ENCODE assay signal across 8 cellular contexts in the genomic region with DNA sequence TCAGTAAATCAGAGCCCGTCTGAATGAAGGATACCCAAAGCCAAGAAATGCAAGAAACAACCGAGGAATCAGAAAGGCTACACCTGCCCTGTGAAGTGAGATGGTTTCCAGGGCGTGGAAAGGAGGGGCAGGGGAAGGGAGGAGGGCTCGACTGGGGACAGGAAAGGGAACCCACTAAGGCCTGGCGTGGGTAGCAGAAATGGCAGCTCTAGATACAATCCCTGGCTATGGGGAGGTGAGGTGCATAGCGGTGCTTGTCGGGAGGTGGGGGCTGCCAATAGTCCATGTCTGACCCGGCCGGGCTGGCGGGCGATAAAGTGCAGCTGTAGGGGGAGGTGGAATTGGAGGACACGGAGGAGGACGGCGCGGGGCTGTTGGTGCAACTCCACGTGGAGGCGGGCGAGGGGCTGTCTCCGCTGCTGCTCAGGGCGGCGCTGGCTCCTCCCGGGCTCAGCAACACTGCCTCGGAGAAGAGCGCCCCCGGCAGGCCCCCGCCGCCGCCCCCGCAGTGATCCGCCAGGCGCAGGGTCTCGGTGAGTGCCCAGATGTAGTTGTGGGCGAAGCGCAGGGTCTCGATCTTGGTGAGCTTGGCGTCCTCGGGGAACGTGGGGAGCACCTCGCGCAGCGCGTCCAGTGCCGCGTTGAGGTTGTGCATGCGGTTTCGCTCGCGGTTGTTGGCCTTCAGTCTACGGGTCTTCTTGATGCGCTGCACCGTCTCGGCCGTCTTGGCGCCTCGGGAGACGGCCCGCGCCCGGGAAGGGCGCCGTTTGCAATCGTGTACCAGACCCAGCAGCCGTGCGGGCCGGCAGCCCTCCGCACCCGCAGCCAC. TPM values are rescaled to one million over a fixed set of nuclear protein-coding genes. Genes with fewer than 3 reads are reported as not detected.
A peak's percentile ranks its signal among the peaks of the same experiment; 100 is the strongest.
DNase-seq lines count a peak whose midpoint lies in the region; ATAC-seq and TF ChIP-seq lines count a peak whose summit lies in the region.

No MANE protein-coding gene starts in this region.

- H3K27ac ChIP-seq in CD4-positive, alpha-beta T cell (ENCODE audit: low read depth, low read length): no peak overlapping the region
- no peak overlapping the region for H3K27ac ChIP-seq in tibial nerve

- no peak for TF ChIP-seq EP300 in tibial nerve (IDR thresholded peaks at IDR 0.05)

- CTCF ChIA-PET in CD4-positive, alpha-beta T cell (lab: Charles Lee): interaction anchor here (0.6 to 0.9 kb wide), 2 partner anchors 9 to 14 kb away, joined by 3 read pairs; no protein-coding TSS in a partner anchor

- WGBS in tibial nerve, 2 donors: 3% methylated on average over 19 to 21 of the region's 67 CpGs

- peaks cover 3% of the 10 kb centered on the region for H3K9me3 ChIP-seq in CD4-positive, alpha-beta T cell (ENCODE audit: control insufficient read depth, low read length)
- peaks cover 0 to 2% (median under 1%) of the 10 kb centered on the region in 4 donors for H3K9me3 ChIP-seq in tibial nerve

- H3K27me3 ChIP-seq in CD4-positive, alpha-beta T cell (ENCODE audit: control insufficient read depth, insufficient read depth, low read length): peaks cover 97% of the 10 kb centered on the region
- H3K27me3 ChIP-seq in kidney epithelial cell (ENCODE audit: control insufficient read depth, insufficient read depth, low read length) (peaks cover 76% of the 10 kb centered on the region), tibial nerve (peaks cover 2 to 99% of the 10 kb centered on the region in 2 donors)

- H3K9me3 Mint-ChIP-seq in CD4-positive, alpha-beta T cell: no peaks in the 10 kb centered on the region

- no peak for TF ChIP-seq POLR2A in tibial nerve (IDR thresholded peaks at IDR 0.05)

- H3K4me3 Mint-ChIP-seq in CD4-positive, alpha-beta T cell: peak overlapping the region; percentile 71

- no peak for DNase-seq in CD4-positive, alpha-beta T cell
- DNase-seq in activated T-cell treated with anti-CD3 and anti-CD28 coated beads, Interleukin-2, amount 50 U/mL, for 48 hours: peak; percentile 31 to 37
- DNase-seq in kidney epithelial cell (ENCODE audit: low read depth) (no peak), tibial nerve (ENCODE audit: low spot score in 2 of 2) (no peak), SW480 (ENCODE audit: low spot score) (no peak), occipital lobe (lab: John Stamatoyannopoulos, UW) (no peak)

- POLR2A ChIA-PET in CD4-positive, alpha-beta T cell (lab: Charles Lee): interaction anchor here (0.5 kb wide), 1 partner anchor 115 kb away, joined by 4 read pairs; no protein-coding TSS in a partner anchor

- H3K27ac Mint-ChIP-seq in CD4-positive, alpha-beta T cell: no peak overlapping the region

- H3K4me3 ChIP-seq in kidney epithelial cell (ENCODE audit: low read depth, low read length): peak overlapping the region; percentile 30
- H3K4me3 ChIP-seq in tibial nerve: peak overlapping the region; percentile 15 to 55 (median 40)

- intact Hi-C loops in CD4-positive, alpha-beta T cell (cut with DNase I, micrococcal nuclease): loop anchor here in 1 of 2 experiments (5.0 kb wide), 1 partner anchor 123 kb away; the partner anchor contains the start of genes LARP7 and ZGRF1

- peaks cover 98% of the 10 kb centered on the region for H3K27me3 Mint-ChIP-seq in CD4-positive, alpha-beta T cell

- peaks cover 0 to 59% (median 38%) of the 10 kb centered on the region in 4 donors for H3K4me1 ChIP-seq in tibial nerve

- no peak for ATAC-seq in CD4-positive, alpha-beta T cell (ENCODE audit: poor library complexity)
- ATAC-seq in GM19025 (IDR thresholded peaks at IDR 0.05; ENCODE audit: low read depth, unreplicated experiment) (peak; percentile 2), HG03175 (IDR thresholded peaks at IDR 0.05; ENCODE audit: unreplicated experiment) (peak; percentile 5)

- H3K36me3 ChIP-seq in kidney epithelial cell (ENCODE audit: control insufficient read depth, insufficient read depth, low read length) (no peaks in the 10 kb centered on the region), tibial nerve (no peaks in the 10 kb centered on the region)

- H3K36me3 Mint-ChIP-seq in CD4-positive, alpha-beta T cell (ENCODE audit: low read depth): no peaks in the 10 kb centered on the region

- no peak for TF ChIP-seq CTCF in CD4-positive, alpha-beta T cell (IDR thresholded peaks at IDR 0.05)
- TF ChIP-seq CTCF in kidney epithelial cell (IDR thresholded peaks at IDR 0.05; ENCODE audit: insufficient read depth, low read length, poor library complexity, severe bottlenecking): no peak
- no peak for TF ChIP-seq CTCF in tibial nerve (IDR thresholded peaks at IDR 0.05)

- peaks cover 76% of the 10 kb centered on the region for H3K4me1 Mint-ChIP-seq in CD4-positive, alpha-beta T cell (ENCODE audit: low read depth)

RNA-seq across cellular contexts. Expression of gene NEUROG2, which starts 1.3 kb away (rescaled TPM):
- total RNA-seq in CD4-positive, alpha-beta T cell: not detected
- total RNA-seq in kidney epithelial cell (not detected in 2 replicates), tibial nerve (not detected), occipital lobe (10.1 TPM)

Comparison
In these comparisons a context has a peak if more than half of its experiments do, and no peak if none do; other contexts are left out.
1. DNase-seq: peak in activated T-cell treated with anti-CD3 and anti-CD28 coated beads, Interleukin-2, amount 50 U/mL, for 48 hours (2 of 2); none in CD4-positive, alpha-beta T cell (0 of 10), kidney epithelial cell (single experiment), tibial nerve (0 of 2), SW480 (single experiment) and occipital lobe (single experiment).
2. RNA of gene NEUROG2, which starts 1.3 kb away (total RNA-seq): 10.1 TPM in occipital lobe (single experiment); not detected in CD4-positive, alpha-beta T cell, not detected in kidney epithelial cell and not detected in tibial nerve; every median in the first group is over 10 times any median in the second.